In the genomic region with DNA sequence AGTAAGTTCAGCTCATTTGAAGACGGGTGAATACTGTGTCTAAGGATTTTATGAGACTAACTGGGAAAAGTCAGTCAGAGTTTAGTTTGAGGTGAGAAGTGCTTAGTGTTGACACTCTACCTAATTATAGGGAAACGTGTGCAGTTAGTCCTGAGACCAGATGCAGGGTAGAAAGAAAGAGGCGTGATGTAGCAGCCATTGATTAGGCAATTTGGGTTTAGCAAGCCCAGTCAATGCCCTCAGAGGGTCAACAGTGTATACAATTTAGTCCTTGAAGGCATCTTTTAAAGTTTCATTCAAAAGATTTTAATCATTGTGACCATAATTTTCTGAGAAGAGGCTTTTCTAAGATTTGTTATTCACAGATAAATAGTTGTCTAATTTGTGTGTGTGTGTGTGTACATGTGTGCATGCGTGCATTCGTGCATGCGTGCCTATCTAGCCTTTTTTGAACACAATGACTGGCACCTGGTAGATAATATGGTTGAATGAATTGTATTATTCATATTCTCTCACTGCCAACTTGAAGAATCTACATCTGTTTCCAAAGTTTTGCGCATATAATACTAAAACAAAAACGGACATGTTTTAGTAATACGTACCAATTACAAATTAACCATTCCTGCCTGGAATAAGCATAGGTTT, we compare ENCODE assay signal across 17 cellular contexts.
DNase-seq lines count a peak whose midpoint lies in the region; ATAC-seq and TF ChIP-seq lines count a peak whose summit lies in the region.
"Had no signal": no experiment of that assay in that cellular context is flagged by ENCODE, and none has a peak within 500 bp of the region (broad histone marks: within the 10 kb centered on the region; RNA-seq: fewer than 3 reads in every experiment).

No MANE protein-coding gene starts in this region.

- no peak overlapping the region for H3K27ac ChIP-seq in neural progenitor cell
- no peak overlapping the region for H3K27ac ChIP-seq in MM.1S (ENCODE audit: low read length)
- H3K27ac ChIP-seq: brain microvascular endothelial cell, RWPE1, transverse colon had no signal

- peak overlapping the region; percentile 96 for H3K27ac Mint-ChIP-seq in activated CD4-positive, alpha-beta T cell treated with anti-CD3 and anti-CD28 coated beads, Interleukin-2, amount 10 ng/mL, durations not matched to agents 7 days and 5 days
- H3K27ac Mint-ChIP-seq in activated naive CD8-positive, alpha-beta T cell treated with anti-CD3 and anti-CD28 coated beads for 36 hours = peak overlapping the region; percentile 95
- no peak overlapping the region for H3K27ac Mint-ChIP-seq in neural progenitor cell

- no peak for ATAC-seq in GM19328 (IDR thresholded peaks at IDR 0.05; ENCODE audit: unreplicated experiment)

- no peaks in the 10 kb centered on the region for H3K9me3 ChIP-seq in neural progenitor cell (ENCODE audit: low read depth)
- no peaks in the 10 kb centered on the region for H3K9me3 ChIP-seq in MM.1S (replicated peaks; ENCODE audit: insufficient read depth, low read length)
- H3K9me3 ChIP-seq: transverse colon had no signal

- H3K4me3 ChIP-seq in neural progenitor cell (peak overlapping the region; percentile 62), MM.1S (ENCODE audit: low read length) (no peak overlapping the region)
- H3K4me3 ChIP-seq: transverse colon had no signal

- H3K27me3 ChIP-seq in neural progenitor cell (no peaks in the 10 kb centered on the region), MM.1S (replicated peaks; ENCODE audit: insufficient read depth, low read length) (no peaks in the 10 kb centered on the region)

- H3K4me2 ChIP-seq in neural progenitor cell (peak overlapping the region; percentile 87), MM.1S (ENCODE audit: low read depth, low read length) (no peak overlapping the region)

- POLR2A ChIA-PET in activated CD4-positive, alpha-beta T cell treated with anti-CD3 and anti-CD28 coated beads, Interleukin-2, amount 10 ng/mL, durations not matched to agents 7 days and 5 days (lab: Charles Lee) = no interaction called here

- H3K36me3 ChIP-seq in neural progenitor cell = no peaks in the 10 kb centered on the region
- H3K36me3 ChIP-seq in MM.1S (replicated peaks; ENCODE audit: insufficient read depth, low read length) = no peaks in the 10 kb centered on the region
- H3K36me3 ChIP-seq: brain microvascular endothelial cell, transverse colon had no signal

- CTCF ChIA-PET in activated CD4-positive, alpha-beta T cell treated with anti-CD3 and anti-CD28 coated beads, Interleukin-2, amount 10 ng/mL, durations not matched to agents 7 days and 5 days (lab: Charles Lee) = no interaction called here

- peak overlapping the region; percentile 92 for H3K4me3 Mint-ChIP-seq in activated CD4-positive, alpha-beta T cell treated with anti-CD3 and anti-CD28 coated beads, Interleukin-2, amount 10 ng/mL, durations not matched to agents 7 days and 5 days
- H3K4me3 Mint-ChIP-seq in activated naive CD8-positive, alpha-beta T cell treated with anti-CD3 and anti-CD28 coated beads for 36 hours = peak overlapping the region; percentile 89
- H3K4me3 Mint-ChIP-seq in neural progenitor cell = peak overlapping the region; percentile 91

- DNase-seq in activated CD4-positive, alpha-beta T cell treated with anti-CD3 and anti-CD28 coated beads, Interleukin-2, amount 10 ng/mL, durations not matched to agents 7 days and 5 days = no peak
- DNase-seq in activated CD4-positive, alpha-beta T cell treated with anti-CD3 and anti-CD28 coated beads for 48 hours = no peak
- DNase-seq in NOMO-1 treated with DMSO at 0.1 percent for 48 hours (lab: John Stamatoyannopoulos, UW; ENCODE audit: unreplicated experiment) (peak; percentile 46), neural progenitor cell (ENCODE audit: low spot score) (no peak), MM.1S (no peak), SW 1271 (lab: John Stamatoyannopoulos, UW) (no peak)
- DNase-seq in activated naive CD8-positive, alpha-beta T cell treated with anti-CD3 and anti-CD28 coated beads for 36 hours = no peak
- DNase-seq: brain microvascular endothelial cell; DMS79; effector CD8-positive, alpha-beta T cell; mesenchymal stem cell; NCI-H146; NCI-H510A; stimulated activated CD4-positive, alpha-beta T cell treated with anti-CD3 and anti-CD28 coated beads, Interleukin-15, amount 100 ng/mL, for 24 hours; transverse colon had no signal

- H3K27me3 Mint-ChIP-seq in activated CD4-positive, alpha-beta T cell treated with anti-CD3 and anti-CD28 coated beads, Interleukin-2, amount 10 ng/mL, durations not matched to agents 7 days and 5 days = no peaks in the 10 kb centered on the region
- H3K27me3 Mint-ChIP-seq in activated naive CD8-positive, alpha-beta T cell treated with anti-CD3 and anti-CD28 coated beads for 36 hours = no peaks in the 10 kb centered on the region
- peaks cover 2% of the 10 kb centered on the region for H3K27me3 Mint-ChIP-seq in neural progenitor cell (ENCODE audit: insufficient read depth, low read depth)

- H3K9ac ChIP-seq in neural progenitor cell (no peak overlapping the region), MM.1S (ENCODE audit: low read length) (no peak overlapping the region)

- TF ChIP-seq CTCF in neural progenitor cell (IDR thresholded peaks at IDR 0.05) (no peak), MM.1S (IDR thresholded peaks at IDR 0.05; ENCODE audit: low read length) (no peak)

- H3K9me2 ChIP-seq in MM.1S (replicated peaks; ENCODE audit: insufficient read depth, low read length) = no peaks in the 10 kb centered on the region

- H3K79me2 ChIP-seq in neural progenitor cell (ENCODE audit: low read depth) (no peaks in the 10 kb centered on the region), MM.1S (ENCODE audit: low read length) (no peaks in the 10 kb centered on the region)

- H3F3A ChIP-seq in neural progenitor cell (ENCODE audit: low read depth) (peaks cover 6% of the 10 kb centered on the region), MM.1S (ENCODE audit: insufficient read depth, low read length) (no peaks in the 10 kb centered on the region)

- H3K36me3 Mint-ChIP-seq in activated CD4-positive, alpha-beta T cell treated with anti-CD3 and anti-CD28 coated beads, Interleukin-2, amount 10 ng/mL, durations not matched to agents 7 days and 5 days (ENCODE audit: low read depth) = peaks cover 8% of the 10 kb centered on the region
- peaks cover 20% of the 10 kb centered on the region for H3K36me3 Mint-ChIP-seq in activated naive CD8-positive, alpha-beta T cell treated with anti-CD3 and anti-CD28 coated beads for 36 hours
- H3K36me3 Mint-ChIP-seq in neural progenitor cell = peaks cover 2% of the 10 kb centered on the region

- peaks cover 7% of the 10 kb centered on the region for H3K9me3 Mint-ChIP-seq in activated CD4-positive, alpha-beta T cell treated with anti-CD3 and anti-CD28 coated beads, Interleukin-2, amount 10 ng/mL, durations not matched to agents 7 days and 5 days
- H3K9me3 Mint-ChIP-seq in activated naive CD8-positive, alpha-beta T cell treated with anti-CD3 and anti-CD28 coated beads for 36 hours = peaks cover 10% of the 10 kb centered on the region
- H3K9me3 Mint-ChIP-seq in neural progenitor cell = peaks cover 4% of the 10 kb centered on the region

- no peaks in the 10 kb centered on the region for H4K20me1 ChIP-seq in neural progenitor cell (ENCODE audit: low read depth)
- H4K20me1 ChIP-seq in MM.1S (ENCODE audit: insufficient read depth, low read length) = no peaks in the 10 kb centered on the region

- H2AFZ ChIP-seq in neural progenitor cell (replicated peaks) (no peak overlapping the region), MM.1S (ENCODE audit: low read length) (no peak overlapping the region)

- peaks cover 57% of the 10 kb centered on the region for H3K4me1 Mint-ChIP-seq in activated CD4-positive, alpha-beta T cell treated with anti-CD3 and anti-CD28 coated beads, Interleukin-2, amount 10 ng/mL, durations not matched to agents 7 days and 5 days
- H3K4me1 Mint-ChIP-seq in activated naive CD8-positive, alpha-beta T cell treated with anti-CD3 and anti-CD28 coated beads for 36 hours = peaks cover 50% of the 10 kb centered on the region
- H3K4me1 Mint-ChIP-seq in neural progenitor cell = peaks cover 22% of the 10 kb centered on the region

- H3K4me1 ChIP-seq in neural progenitor cell (peaks cover 6% of the 10 kb centered on the region), MM.1S (ENCODE audit: low read length) (no peaks in the 10 kb centered on the region)
